ENCODE assay signal across 19 cellular contexts in the genomic region with DNA sequence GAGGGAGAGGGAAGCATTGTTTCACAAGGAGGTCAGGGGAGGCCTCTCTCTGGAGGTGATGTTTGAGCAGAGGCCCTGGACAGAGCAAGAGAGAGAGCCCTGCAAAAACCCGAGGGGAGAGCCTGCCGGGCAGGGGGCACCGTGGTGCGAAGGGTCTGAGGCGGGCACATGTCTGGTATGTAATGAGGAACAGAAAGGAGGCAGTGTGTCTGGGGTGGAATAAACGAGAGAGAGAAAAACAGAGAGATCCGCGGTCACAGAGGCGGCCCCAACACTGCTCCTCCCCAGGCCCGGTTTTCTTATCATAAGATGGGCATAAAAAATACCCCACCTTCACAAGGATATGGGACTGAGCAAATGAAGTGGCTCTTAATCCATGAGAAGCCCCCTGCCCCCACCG.
DNase-seq lines count a peak whose midpoint lies in the region; ATAC-seq and TF ChIP-seq lines count a peak whose summit lies in the region.
"Had no signal": no experiment of that assay in that cellular context is flagged by ENCODE, and none has a peak within 500 bp of the region (broad histone marks: within the 10 kb centered on the region; RNA-seq: fewer than 3 reads in every experiment).

No MANE protein-coding gene starts in this region.

- no peak overlapping the region for H2AFZ ChIP-seq in PC-9

- no peaks in the 10 kb centered on the region for H3K9me2 ChIP-seq in PC-9 (ENCODE audit: insufficient read depth)

- no TSS peak for BruUV-seq in PC-9 (replicated peaks; lab: Mats Ljungman, UMichigan)

- peak overlapping the region in 7 of 8 donors; percentile 10 to 75 (median 63) for H3K27ac Mint-ChIP-seq in CD8-positive, alpha-beta memory T cell
- H3K27ac Mint-ChIP-seq in activated CD8-positive, alpha-beta T cell treated with anti-CD3 and anti-CD28 coated beads for 36 hours, result peak overlapping the region; percentile 18
- H3K27ac Mint-ChIP-seq in effector memory CD8-positive, alpha-beta T cell, result peak overlapping the region; percentile 67 to 68

- H3K4me3 ChIP-seq in CD8-positive, alpha-beta memory T cell (ENCODE audit: low read length), result no peak overlapping the region
- H3K4me3 ChIP-seq in spleen, result no peak overlapping the region
- no peak overlapping the region for H3K4me3 ChIP-seq in PC-9
- H3K4me3 ChIP-seq: K562, lung, SJSA1, suprapubic skin had no signal

- CTCF ChIA-PET in CD8-positive, alpha-beta memory T cell (lab: Charles Lee), result interaction anchor here (0.9 kb wide), 1 partner anchor 9 kb away, joined by 3 read pairs; no protein-coding TSS in a partner anchor
- CTCF ChIA-PET in activated CD8-positive, alpha-beta T cell treated with anti-CD3 and anti-CD28 coated beads for 36 hours (lab: Charles Lee), result interaction anchor here (3.5 kb wide), 1 partner anchor 13 kb away, joined by 12 read pairs; no protein-coding TSS in a partner anchor
- CTCF ChIA-PET in PC-9 (lab: Charles Lee), result no interaction called here

- no peaks in the 10 kb centered on the region for H3K36me3 ChIP-seq in CD8-positive, alpha-beta memory T cell (ENCODE audit: insufficient read depth, low read length)
- H3K36me3 ChIP-seq in spleen (peaks cover 0 to 78% (median 25%) of the 10 kb centered on the region in 6 donors), PC-9 (ENCODE audit: low read depth) (no peaks in the 10 kb centered on the region)
- H3K36me3 ChIP-seq: SJSA1, suprapubic skin had no signal

- H3K27ac ChIP-seq in CD8-positive, alpha-beta memory T cell (ENCODE audit: low read depth, low read length), result no peak overlapping the region
- H3K27ac ChIP-seq in spleen, result peak overlapping the region in 1 of 8 donors; percentile 6
- H3K27ac ChIP-seq in PC-9, result no peak overlapping the region
- H3K27ac ChIP-seq: SJSA1, suprapubic skin had no signal

- H3K4me2 ChIP-seq in PC-9, result no peak overlapping the region

- WGBS in spleen, 5 donors, result 77 to 91% (median 80%) methylated on average over 11 of the region's 11 CpGs

- H3K27me3 ChIP-seq in CD8-positive, alpha-beta memory T cell (ENCODE audit: insufficient read depth, low read length, poor library complexity, severe bottlenecking), result no peaks in the 10 kb centered on the region
- H3K27me3 ChIP-seq in spleen (replicated peaks in 1 of 7), result no peaks in the 10 kb centered on the region
- no peaks in the 10 kb centered on the region for H3K27me3 ChIP-seq in PC-9 (ENCODE audit: insufficient read depth, low read depth)
- H3K27me3 ChIP-seq: SJSA1, suprapubic skin had no signal

- POLR2A ChIA-PET in CD8-positive, alpha-beta memory T cell (lab: Charles Lee), result no interaction called here
- POLR2A ChIA-PET in activated CD8-positive, alpha-beta T cell treated with anti-CD3 and anti-CD28 coated beads for 36 hours (lab: Charles Lee), result no interaction called here
- POLR2A ChIA-PET in PC-9 (lab: Charles Lee; ENCODE audit: unreplicated experiment), result no interaction called here

- no peak for TF ChIP-seq POLR2A in spleen (IDR thresholded peaks at IDR 0.05)

- H3F3A ChIP-seq in PC-9 (ENCODE audit: insufficient read depth, low read depth), result no peaks in the 10 kb centered on the region; the same call in 1 of the 2 replicates

- peak in 1 of 5 donors; percentile 26 for DNase-seq in CD8-positive, alpha-beta memory T cell
- no peak for DNase-seq in activated CD8-positive, alpha-beta T cell treated with anti-CD3 and anti-CD28 coated beads for 36 hours
- no peak for DNase-seq in effector memory CD8-positive, alpha-beta T cell
- DNase-seq in spleen (peak; percentile 54), PC-9 (no peak), NOMO-1 (lab: John Stamatoyannopoulos, UW; ENCODE audit: unreplicated experiment in 2 of 2) (no peak)
- DNase-seq: DMS153; effector memory CD4-positive, alpha-beta T cell; naive B cell; NCI-H2081 treated with DMSO at 0.1 percent for 48 hours; NCI-H526; stimulated activated CD4-positive, alpha-beta T cell treated with anti-CD3 and anti-CD28 coated beads, Interleukin-2, amount 100 ng/mL, for 48 hours had no signal

- no peak for TF ChIP-seq CTCF in activated CD8-positive, alpha-beta T cell treated with anti-CD3 and anti-CD28 coated beads for 36 hours (IDR thresholded peaks at IDR 0.05)
- no peak for TF ChIP-seq CTCF in spleen (IDR thresholded peaks at IDR 0.05 in 8 of 11, conservative IDR thresholded peaks at IDR 0.05 in 3 of 11)
- TF ChIP-seq CTCF in PC-9 (conservative IDR thresholded peaks at IDR 0.05), result no peak

- intact Hi-C loops in activated CD8-positive, alpha-beta T cell treated with anti-CD3 and anti-CD28 coated beads for 36 hours (cut with micrococcal nuclease), result no loop called here
- intact Hi-C loops in spleen (cut with DNase I; ENCODE audit: low total_unique reads), result no loop called here
- intact Hi-C loops in PC-9 (cut with micrococcal nuclease; ENCODE audit: unreplicated experiment), result no loop called here

- ATAC-seq in activated CD8-positive, alpha-beta T cell treated with anti-CD3 and anti-CD28 coated beads for 36 hours, result no peak
- ATAC-seq in effector memory CD8-positive, alpha-beta T cell (replicated peaks), result no peak
- no peak for ATAC-seq in GM19467 (IDR thresholded peaks at IDR 0.05; ENCODE audit: unreplicated experiment)
- ATAC-seq: activated CD4-positive, CD25-positive, alpha-beta regulatory T cell treated with anti-CD3 and anti-CD28 coated beads, Interleukin-2, amount 50 U/mL, for 24 hours; activated naive CD4-positive, alpha-beta T cell treated with anti-CD3 and anti-CD28 coated beads, Interleukin-2, amount 50 U/mL, for 72 hours; K562 had no signal

- H3K4me1 ChIP-seq in CD8-positive, alpha-beta memory T cell (ENCODE audit: insufficient read depth, low read length), result peaks cover 13% of the 10 kb centered on the region
- H3K4me1 ChIP-seq in spleen (peaks cover 11 to 100% (median 67%) of the 10 kb centered on the region in 6 donors), PC-9 (replicated peaks; ENCODE audit: insufficient read depth) (peaks cover 7% of the 10 kb centered on the region; the same call in 1 of the 2 replicates)
- H3K4me1 ChIP-seq: SJSA1 had no signal

- H3K9me3 ChIP-seq in CD8-positive, alpha-beta memory T cell (ENCODE audit: low read length), result no peaks in the 10 kb centered on the region
- H3K9me3 ChIP-seq in spleen (no peaks in the 10 kb centered on the region), PC-9 (ENCODE audit: insufficient read depth, low read depth) (no peaks in the 10 kb centered on the region)
- H3K9me3 ChIP-seq: SJSA1, suprapubic skin had no signal

- no peaks in the 10 kb centered on the region for H3K9me3 Mint-ChIP-seq in CD8-positive, alpha-beta memory T cell
- H3K9me3 Mint-ChIP-seq in activated CD8-positive, alpha-beta T cell treated with anti-CD3 and anti-CD28 coated beads for 36 hours, result no peaks in the 10 kb centered on the region
- H3K9me3 Mint-ChIP-seq in effector memory CD8-positive, alpha-beta T cell, result no peaks in the 10 kb centered on the region
- H3K9me3 Mint-ChIP-seq: activated naive CD4-positive, alpha-beta T cell treated with anti-CD3 and anti-CD28 coated beads, Interleukin-2, amount 50 U/mL, for 72 hours; naive B cell had no signal

- peaks cover 75 to 90% (median 83%) of the 10 kb centered on the region in 3 donors for H3K4me1 Mint-ChIP-seq in CD8-positive, alpha-beta memory T cell
- peaks cover 48% of the 10 kb centered on the region for H3K4me1 Mint-ChIP-seq in activated CD8-positive, alpha-beta T cell treated with anti-CD3 and anti-CD28 coated beads for 36 hours (ENCODE audit: low read depth)
- peaks cover 54 to 63% of the 10 kb centered on the region in 2 donors for H3K4me1 Mint-ChIP-seq in effector memory CD8-positive, alpha-beta T cell (ENCODE audit: low read depth in 2 of 2)

- H3K27me3 Mint-ChIP-seq in CD8-positive, alpha-beta memory T cell, result peaks cover 0 to 2% of the 10 kb centered on the region in 2 donors
- no peaks in the 10 kb centered on the region for H3K27me3 Mint-ChIP-seq in activated CD8-positive, alpha-beta T cell treated with anti-CD3 and anti-CD28 coated beads for 36 hours
- H3K27me3 Mint-ChIP-seq in effector memory CD8-positive, alpha-beta T cell, result no peaks in the 10 kb centered on the region
- H3K27me3 Mint-ChIP-seq: naive B cell had no signal

- H3K36me3 Mint-ChIP-seq in CD8-positive, alpha-beta memory T cell, result peaks cover 6 to 88% (median 14%) of the 10 kb centered on the region in 3 donors
- H3K36me3 Mint-ChIP-seq in activated CD8-positive, alpha-beta T cell treated with anti-CD3 and anti-CD28 coated beads for 36 hours (ENCODE audit: low read depth), result peaks cover 46% of the 10 kb centered on the region
- H3K36me3 Mint-ChIP-seq in effector memory CD8-positive, alpha-beta T cell (ENCODE audit: insufficient read depth), result peaks cover 35% of the 10 kb centered on the region

- H3K4me3 Mint-ChIP-seq in CD8-positive, alpha-beta memory T cell, result peak overlapping the region in 3 of 7 donors; percentile 19 to 34 (median 20)
- no peak overlapping the region for H3K4me3 Mint-ChIP-seq in activated CD8-positive, alpha-beta T cell treated with anti-CD3 and anti-CD28 coated beads for 36 hours
- H3K4me3 Mint-ChIP-seq in effector memory CD8-positive, alpha-beta T cell, result no peak overlapping the region

- no peaks in the 10 kb centered on the region for H3K79me2 ChIP-seq in PC-9 (ENCODE audit: low read depth)

- no peaks in the 10 kb centered on the region for H4K20me1 ChIP-seq in PC-9 (ENCODE audit: insufficient read depth)
